1 cellular context compared by ENCODE assay signal in genomic region chr1:43913051-43913501, GRCh38.
TF ChIP-seq lines count a peak whose summit lies in the region.

No MANE protein-coding gene starts in this region.

TF ChIP-seq in SK-N-SH treated with all-trans-retinoic acid at 6 μM for 48 hours, 23 proteins besides CTCF, POLR2A, EP300 and RAD21 (continued from another document):
- TF ChIP-seq PATZ1 (CRISPR knock-in tag; IDR thresholded peaks at IDR 0.05; ENCODE audit: borderline replicate concordance) (no peak), ZFP30 (CRISPR knock-in tag; IDR thresholded peaks at IDR 0.05) (no peak), PPARA (CRISPR knock-in tag; IDR thresholded peaks at IDR 0.05; ENCODE audit: borderline replicate concordance) (no peak), CSRNP3 (CRISPR knock-in tag; IDR thresholded peaks at IDR 0.05) (no peak), ISL1 (CRISPR knock-in tag; IDR thresholded peaks at IDR 0.05) (no peak), SNAI2 (CRISPR knock-in tag; IDR thresholded peaks at IDR 0.05) (no peak), TCF4 (CRISPR knock-in tag; IDR thresholded peaks at IDR 0.05; ENCODE audit: borderline replicate concordance) (no peak), POU6F1 (CRISPR knock-in tag; IDR thresholded peaks at IDR 0.05; ENCODE audit: borderline replicate concordance, low read depth) (no peak), TSHZ2 (CRISPR knock-in tag; IDR thresholded peaks at IDR 0.05) (no peak)
